ENCODE assay signal across 29 cellular contexts in the genomic region with DNA sequence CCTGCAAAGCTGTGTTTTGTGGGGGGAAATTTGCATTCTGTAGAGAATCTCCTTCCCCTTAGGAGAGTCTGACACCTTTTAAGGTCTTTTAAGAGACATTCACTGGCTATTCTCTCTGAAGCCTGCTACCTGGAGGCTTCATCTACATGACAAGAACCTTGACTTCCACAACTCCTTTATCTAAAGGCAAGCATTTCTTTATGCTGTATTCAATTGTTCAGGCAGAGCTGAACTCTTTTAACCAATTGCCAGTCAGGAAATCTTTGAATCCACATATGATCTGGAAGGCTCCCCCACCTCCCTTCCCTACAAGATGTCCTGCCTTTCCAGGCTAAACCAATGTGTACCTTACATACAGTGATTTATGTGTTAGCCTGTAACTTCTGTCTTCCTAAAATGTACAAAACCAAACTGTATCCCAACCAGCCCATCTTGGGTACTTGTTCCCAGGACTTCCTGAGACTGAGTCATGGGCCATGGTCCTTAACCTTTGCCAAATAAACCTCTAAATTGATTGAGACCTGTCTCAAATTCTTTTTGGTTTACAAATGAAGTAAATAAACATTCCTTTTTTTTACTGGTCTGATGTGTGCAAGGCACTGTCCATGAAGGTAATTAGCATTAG. TPM values are rescaled to one million over a fixed set of nuclear protein-coding genes. Genes with fewer than 3 reads are reported as not detected.
DNase-seq lines count a peak whose midpoint lies in the region; TF ChIP-seq lines count a peak whose summit lies in the region.
"Had no signal": no experiment of that assay in that cellular context is flagged by ENCODE, and none has a peak within 500 bp of the region (broad histone marks: within the 10 kb centered on the region; RNA-seq: fewer than 3 reads in every experiment).

No MANE protein-coding gene starts in this region.

- no peak overlapping the region for H3K23ac ChIP-seq in H9 (ENCODE audit: insufficient read length, low read depth, low read length)

- peak overlapping the region; percentile 90 for H3K27ac ChIP-seq in H9 (ENCODE audit: insufficient read length, low read depth, low read length)
- H3K27ac ChIP-seq: C4-2B, KMS-11, testis, vagina, VCaP had no signal

- no peaks in the 10 kb centered on the region for H3K27me3 Mint-ChIP-seq in H9 (ENCODE audit: low read depth)
- H3K27me3 Mint-ChIP-seq: activated CD4-positive, alpha-beta T cell treated with anti-CD3 and anti-CD28 coated beads, Interleukin-2, amount 10 ng/mL, durations not matched to agents 7 days and 5 days had no signal

- no peaks in the 10 kb centered on the region for H4K20me1 ChIP-seq in H9 (ENCODE audit: control insufficient read depth, insufficient read depth, insufficient read length)

- peaks cover 16% of the 10 kb centered on the region for H3K36me3 ChIP-seq in NT2/D1 (ENCODE audit: insufficient read depth, insufficient read length, low read length)
- H3K36me3 ChIP-seq: vagina had no signal

- peaks cover 54 to 66% of the 10 kb centered on the region in 2 experiments for H3K4me1 Mint-ChIP-seq in H9

- peak overlapping the region; percentile 43 for H3T11ph ChIP-seq in H9 (ENCODE audit: low read length)

- no peak overlapping the region for H3K4ac ChIP-seq in H9 (ENCODE audit: low read depth, low read length)

- no peak overlapping the region for H2BK120ac ChIP-seq in H9 (ENCODE audit: low read depth, low read length, poor library complexity, severe bottlenecking)

- H3K18ac ChIP-seq in H9 (ENCODE audit: insufficient read length, low read depth, low read length) = no peak overlapping the region

- H2AK5ac ChIP-seq in H9 (ENCODE audit: insufficient read length, low read length) = no peak overlapping the region

- H3K79me2 ChIP-seq in H9 (ENCODE audit: insufficient read depth, low read length) = peaks cover 15% of the 10 kb centered on the region; the same call in 1 of the 2 replicates

- DNase-seq in H9 (peak; percentile 63), NT2/D1 (ENCODE audit: low read depth, low spot score) (peak; percentile 63), iPS DF 19.7 (ENCODE audit: low read depth, low spot score) (peak; percentile 90), renal cortical epithelial cell (ENCODE audit: low read depth) (peak; percentile 23), medulla oblongata (ENCODE audit: extremely low spot score) (no peak), D341Med (ENCODE audit: low spot score) (no peak), GM19238 (ENCODE audit: insufficient read length, low spot score) (no peak)
- DNase-seq: activated CD4-positive, alpha-beta T cell treated with anti-CD3 and anti-CD28 coated beads, Interleukin-2, amount 10 ng/mL, durations not matched to agents 7 days and 5 days; activated naive CD4-positive, alpha-beta T cell treated with anti-CD3 and anti-CD28 coated beads, Interleukin-2, amount 50 U/mL, for 16 hours; activated T-cell treated with anti-CD3 and anti-CD28 coated beads, Interleukin-2, amount 50 U/mL, for 72 hours; aorta; Calu3; central memory CD4-positive, alpha-beta T cell; dermis blood vessel endothelial cell; mucosa of descending colon; NCI-H1694 treated with DMSO at 0.1 percent for 48 hours; NCI-H2171 treated with DMSO at 0.1 percent for 48 hours; NCI-H526; RPMI8226; SK-N-SH; stimulated activated CD4-positive, alpha-beta T cell treated with anti-CD3 and anti-CD28 coated beads, Interleukin-4, amount 100 ng/mL, for 1 hour; stimulated activated naive CD4-positive, alpha-beta T cell; T-helper 2 cell; testis had no signal

- no peak overlapping the region for H3K9ac ChIP-seq in H9 (ENCODE audit: extremely low read depth, insufficient read length, low read length)
- no peak overlapping the region for H3K9ac ChIP-seq in NT2/D1 (ENCODE audit: insufficient read length, low read depth)
- H3K9ac ChIP-seq: KMS-11, SK-N-SH had no signal

- no peak overlapping the region for H3K4me3 Mint-ChIP-seq in H9
- H3K4me3 Mint-ChIP-seq: activated CD4-positive, alpha-beta T cell treated with anti-CD3 and anti-CD28 coated beads, Interleukin-2, amount 10 ng/mL, durations not matched to agents 7 days and 5 days; activated T-cell treated with anti-CD3 and anti-CD28 coated beads, Interleukin-2, amount 50 U/mL, for 72 hours; nephron had no signal

- H4K5ac ChIP-seq in H9 (ENCODE audit: insufficient read length, low read depth, low read length) = no peak overlapping the region

- H4K91ac ChIP-seq in H9 (ENCODE audit: insufficient read length, low read depth, low read length) = no peak overlapping the region

- H3K27ac Mint-ChIP-seq in H9 = peak overlapping the region; percentile 96 to 99 (median 98)
- H3K27ac Mint-ChIP-seq: activated CD4-positive, alpha-beta T cell treated with anti-CD3 and anti-CD28 coated beads, Interleukin-2, amount 10 ng/mL, durations not matched to agents 7 days and 5 days; activated T-cell treated with anti-CD3 and anti-CD28 coated beads, Interleukin-2, amount 50 U/mL, for 72 hours; nephron had no signal

- TF ChIP-seq CTCF in H9 (conservative IDR thresholded peaks at IDR 0.05) = no peak

- H3K9me3 ChIP-seq in H9 (ENCODE audit: control insufficient read depth, low read depth, low read length) (peaks cover 11% of the 10 kb centered on the region), NT2/D1 (ENCODE audit: insufficient read depth, low read length) (peaks cover 26% of the 10 kb centered on the region; the same call in 1 of the 2 replicates)
- H3K9me3 ChIP-seq: mucosa of descending colon, SK-N-SH, testis, vagina had no signal

- no peaks in the 10 kb centered on the region for H3K27me3 ChIP-seq in H9 (ENCODE audit: insufficient read depth, low read length)
- no peaks in the 10 kb centered on the region for H3K27me3 ChIP-seq in NT2/D1 (ENCODE audit: insufficient read depth, insufficient read length)
- H3K27me3 ChIP-seq: testis, vagina had no signal

- peaks cover 38 to 48% (median 40%) of the 10 kb centered on the region in 3 experiments for H3K36me3 Mint-ChIP-seq in H9 (ENCODE audit: insufficient read depth in 1 of 3, low read depth in 3 of 3)

- H3K79me1 ChIP-seq in H9 (ENCODE audit: insufficient read depth, low read depth, low read length, poor library complexity, severe bottlenecking) = no peaks in the 10 kb centered on the region

- peak overlapping the region; percentile 2 for H3K4me2 ChIP-seq in H9 (ENCODE audit: insufficient read depth, insufficient read length, low read length)
- H3K4me2 ChIP-seq: SK-N-SH had no signal

- H3K4me3 ChIP-seq in NT2/D1 (ENCODE audit: insufficient read length, low read depth) = no peak overlapping the region
- H3K4me3 ChIP-seq: mucosa of descending colon, testis, vagina had no signal

- peaks cover 29 to 34% of the 10 kb centered on the region in 2 experiments for H3K9me3 Mint-ChIP-seq in H9
- H3K9me3 Mint-ChIP-seq: activated CD4-positive, alpha-beta T cell treated with anti-CD3 and anti-CD28 coated beads, Interleukin-2, amount 10 ng/mL, durations not matched to agents 7 days and 5 days; activated T-cell treated with anti-CD3 and anti-CD28 coated beads, Interleukin-2, amount 50 U/mL, for 72 hours; nephron had no signal

- H3K14ac ChIP-seq in H9 (ENCODE audit: insufficient read depth, low read length) = peak overlapping the region; percentile 77; the same call in 1 of the 2 replicates

- H2BK20ac ChIP-seq in H9 (ENCODE audit: low read depth, low read length, poor library complexity, severe bottlenecking) = no peak overlapping the region

- no peak overlapping the region for H2BK5ac ChIP-seq in H9 (ENCODE audit: insufficient read length, low read length)

- no peak overlapping the region for H2AFZ ChIP-seq in H9 (ENCODE audit: low read length)

- H2BK12ac ChIP-seq in H9 (ENCODE audit: insufficient read length, low read depth, low read length) = no peak overlapping the region

- no peak overlapping the region for H2BK15ac ChIP-seq in H9 (ENCODE audit: low read depth, low read length)

- H4K8ac ChIP-seq in H9 (replicated peaks; ENCODE audit: insufficient read length, low read depth, low read length) = no peak overlapping the region

- no peak overlapping the region for H3K56ac ChIP-seq in H9 (ENCODE audit: insufficient read length, low read depth, low read length)

- H3K23me2 ChIP-seq in H9 (ENCODE audit: insufficient read length, low read depth, low read length, poor library complexity, severe bottlenecking) = no peaks in the 10 kb centered on the region

- H3K4me1 ChIP-seq in H9 (ENCODE audit: insufficient read depth, low read length) (peaks cover 6% of the 10 kb centered on the region; the same call in 1 of the 2 replicates), NT2/D1 (ENCODE audit: insufficient read depth, insufficient read length) (peaks cover 3% of the 10 kb centered on the region)
- H3K4me1 ChIP-seq: testis had no signal

RNA-seq across cellular contexts. Expression of gene C9orf85, which starts 9.9 kb away (rescaled TPM):
- total RNA-seq in H9 (2021) (14.1 and 14.4 TPM in 2 replicates), renal cortical epithelial cell (15.6 and 18.8 TPM in 2 replicates)

RNA-seq across cellular contexts. Expression of gene ABHD17B, which starts 10.3 kb away (rescaled TPM):
- total RNA-seq in H9 (2021) (67.6 and 70.2 TPM in 2 replicates), renal cortical epithelial cell (26.6 and 38.6 TPM in 2 replicates)

Comparison
In these comparisons a context has a peak if more than half of its experiments do, and no peak if none do; other contexts are left out.
1. DNase-seq: peak in H9 (single experiment), NT2/D1 (single experiment), iPS DF 19.7 (single experiment) and renal cortical epithelial cell (single experiment); none in medulla oblongata (single experiment), D341Med (single experiment) and GM19238 (single experiment).